Comparison of ENCODE assay signal across 23 cellular contexts in genomic region chr14:78508023-78508422, GRCh38.
DNase-seq lines count a peak whose midpoint lies in the region; ATAC-seq and TF ChIP-seq lines count a peak whose summit lies in the region.
"Had no signal": no experiment of that assay in that cellular context is flagged by ENCODE, and none has a peak within 500 bp of the region (broad histone marks: within the 10 kb centered on the region; RNA-seq: fewer than 3 reads in every experiment).

No MANE protein-coding gene starts in this region.

- H3K27me3 Mint-ChIP-seq in activated T-helper 1 cell treated with anti-CD3 and anti-CD28 coated beads, Interleukin-12 subunit alpha, Interleukin-12 subunit beta, Interleukin-2, Interleukin-4 antibody, amounts not matched to agents 30 ng/mL and 10 ng/mL and 1 ng/mL, durations not matched to agents 14 hours and 24 hours and 36 hours (ENCODE audit: insufficient read depth), result no peaks in the 10 kb centered on the region
- H3K27me3 Mint-ChIP-seq: B cell; CD4-positive, CD25-positive, alpha-beta regulatory T cell had no signal

- H3K9me3 ChIP-seq in esophagus muscularis mucosa, result no peaks in the 10 kb centered on the region
- no peaks in the 10 kb centered on the region for H3K9me3 ChIP-seq in gastroesophageal sphincter
- H3K9me3 ChIP-seq: BLaER1, Caco-2 had no signal

- intact Hi-C loops in esophagus muscularis mucosa (cut with DNase I), result no loop called here
- intact Hi-C loops in activated T-helper 1 cell treated with anti-CD3 and anti-CD28 coated beads, Interleukin-12 subunit alpha, Interleukin-12 subunit beta, Interleukin-2, Interleukin-4 antibody, amounts not matched to agents 30 ng/mL and 10 ng/mL and 1 ng/mL, durations not matched to agents 14 hours and 24 hours and 36 hours (cut with micrococcal nuclease), result loop anchor here (5.0 kb wide), 1 partner anchor 331 kb away; no protein-coding TSS in a partner anchor

- TF ChIP-seq CTCF in esophagus muscularis mucosa (IDR thresholded peaks at IDR 0.05), result no peak
- TF ChIP-seq CTCF in gastroesophageal sphincter (IDR thresholded peaks at IDR 0.05), result no peak

- H3K4me3 Mint-ChIP-seq in activated T-helper 1 cell treated with anti-CD3 and anti-CD28 coated beads, Interleukin-12 subunit alpha, Interleukin-12 subunit beta, Interleukin-2, Interleukin-4 antibody, amounts not matched to agents 30 ng/mL and 10 ng/mL and 1 ng/mL, durations not matched to agents 14 hours and 24 hours and 36 hours, result no peak overlapping the region
- H3K4me3 Mint-ChIP-seq: B cell; CD4-positive, CD25-positive, alpha-beta regulatory T cell; CD8-positive, alpha-beta T cell; GM23338; H9; HFFc6 had no signal

- H3K9me3 Mint-ChIP-seq in activated T-helper 1 cell treated with anti-CD3 and anti-CD28 coated beads, Interleukin-12 subunit alpha, Interleukin-12 subunit beta, Interleukin-2, Interleukin-4 antibody, amounts not matched to agents 30 ng/mL and 10 ng/mL and 1 ng/mL, durations not matched to agents 14 hours and 24 hours and 36 hours, result no peaks in the 10 kb centered on the region
- H3K9me3 Mint-ChIP-seq: CD8-positive, alpha-beta T cell; GM23338; H9 had no signal

- H3K4me1 ChIP-seq in esophagus muscularis mucosa, result no peaks in the 10 kb centered on the region
- no peaks in the 10 kb centered on the region for H3K4me1 ChIP-seq in gastroesophageal sphincter
- H3K4me1 ChIP-seq: BLaER1, Caco-2 had no signal

- H3K36me3 ChIP-seq in esophagus muscularis mucosa (no peaks in the 10 kb centered on the region), gastroesophageal sphincter (no peaks in the 10 kb centered on the region)
- H3K36me3 ChIP-seq: BLaER1 had no signal

- H3K27me3 ChIP-seq in esophagus muscularis mucosa (peaks cover 0 to 6% (median 0%) of the 10 kb centered on the region in 4 donors), gastroesophageal sphincter (no peaks in the 10 kb centered on the region)
- H3K27me3 ChIP-seq: BLaER1 had no signal

- ATAC-seq in gastroesophageal sphincter, result no peak
- ATAC-seq in HG03342 (IDR thresholded peaks at IDR 0.05; ENCODE audit: unreplicated experiment), result no peak
- ATAC-seq: CD8-positive, alpha-beta T cell; GM12878; GM23338; HCT116 had no signal

- no peaks in the 10 kb centered on the region for H3K4me1 Mint-ChIP-seq in activated T-helper 1 cell treated with anti-CD3 and anti-CD28 coated beads, Interleukin-12 subunit alpha, Interleukin-12 subunit beta, Interleukin-2, Interleukin-4 antibody, amounts not matched to agents 30 ng/mL and 10 ng/mL and 1 ng/mL, durations not matched to agents 14 hours and 24 hours and 36 hours (ENCODE audit: low read depth)
- H3K4me1 Mint-ChIP-seq: B cell; CD4-positive, CD25-positive, alpha-beta regulatory T cell; GM23338 had no signal

- DNase-seq in NCI-H146 (lab: John Stamatoyannopoulos, UW) (peak; percentile 39), NCI-H2171 treated with DMSO at 0.1 percent for 48 hours (lab: John Stamatoyannopoulos, UW) (peak; percentile 78), NCI-H69 (lab: John Stamatoyannopoulos, UW) (peak; percentile 97), esophagus muscularis mucosa (ENCODE audit: extremely low spot score) (peak; percentile 8), EL (no peak)
- DNase-seq in activated T-helper 1 cell treated with anti-CD3 and anti-CD28 coated beads, Interleukin-12 subunit alpha, Interleukin-12 subunit beta, Interleukin-2, Interleukin-4 antibody, amounts not matched to agents 30 ng/mL and 10 ng/mL and 1 ng/mL, durations not matched to agents 14 hours and 24 hours and 36 hours (ENCODE audit: low spot score), result no peak
- DNase-seq: Caco-2; CD4-positive, CD25-positive, alpha-beta regulatory T cell; CD8-positive, alpha-beta T cell; DMS153; DND-41; GDM1; H9; HFFc6 had no signal

- H3K27ac Mint-ChIP-seq in activated T-helper 1 cell treated with anti-CD3 and anti-CD28 coated beads, Interleukin-12 subunit alpha, Interleukin-12 subunit beta, Interleukin-2, Interleukin-4 antibody, amounts not matched to agents 30 ng/mL and 10 ng/mL and 1 ng/mL, durations not matched to agents 14 hours and 24 hours and 36 hours, result no peak overlapping the region
- H3K27ac Mint-ChIP-seq: B cell; CD4-positive, CD25-positive, alpha-beta regulatory T cell; CD8-positive, alpha-beta T cell; GM23338; H9; HFFc6 had no signal

- H3K4me3 ChIP-seq in esophagus muscularis mucosa, result no peak overlapping the region
- H3K4me3 ChIP-seq in gastroesophageal sphincter, result no peak overlapping the region
- H3K4me3 ChIP-seq: BLaER1, GM12878, GM23338 had no signal

- H3K36me3 Mint-ChIP-seq in activated T-helper 1 cell treated with anti-CD3 and anti-CD28 coated beads, Interleukin-12 subunit alpha, Interleukin-12 subunit beta, Interleukin-2, Interleukin-4 antibody, amounts not matched to agents 30 ng/mL and 10 ng/mL and 1 ng/mL, durations not matched to agents 14 hours and 24 hours and 36 hours (ENCODE audit: low read depth), result no peaks in the 10 kb centered on the region
- H3K36me3 Mint-ChIP-seq: CD4-positive, CD25-positive, alpha-beta regulatory T cell; CD8-positive, alpha-beta T cell had no signal

- no peak for TF ChIP-seq POLR2A in esophagus muscularis mucosa (IDR thresholded peaks at IDR 0.05; ENCODE audit: low read depth)
- TF ChIP-seq POLR2A in gastroesophageal sphincter (IDR thresholded peaks at IDR 0.05), result no peak

- H3K27ac ChIP-seq in esophagus muscularis mucosa (replicated peaks in 1 of 4) (no peak overlapping the region), gastroesophageal sphincter (no peak overlapping the region)
- H3K27ac ChIP-seq: 22Rv1, BLaER1, C4-2B had no signal

- no peak for TF ChIP-seq EP300 in esophagus muscularis mucosa (IDR thresholded peaks at IDR 0.05)
- TF ChIP-seq EP300 in gastroesophageal sphincter (IDR thresholded peaks at IDR 0.05), result no peak

- WGBS in esophagus muscularis mucosa, result 82% methylated on average over 4 of the region's 4 CpGs
- WGBS in gastroesophageal sphincter (ENCODE audit: low coverage in 1 of 2), 2 donors, result 79 to 89% methylated on average over 4 of the region's 4 CpGs

Comparison
In these comparisons a context has a peak if more than half of its experiments do, and no peak if none do; other contexts are left out.
1. DNase-seq: peak in NCI-H146 (single experiment), NCI-H2171 treated with DMSO at 0.1 percent for 48 hours (single experiment), NCI-H69 (single experiment) and esophagus muscularis mucosa (single experiment); none in activated T-helper 1 cell treated with anti-CD3 and anti-CD28 coated beads, Interleukin-12 subunit alpha, Interleukin-12 subunit beta, Interleukin-2, Interleukin-4 antibody, amounts not matched to agents 30 ng/mL and 10 ng/mL and 1 ng/mL, durations not matched to agents 14 hours and 24 hours and 36 hours (single experiment) and EL (single experiment).